In the genomic region with DNA sequence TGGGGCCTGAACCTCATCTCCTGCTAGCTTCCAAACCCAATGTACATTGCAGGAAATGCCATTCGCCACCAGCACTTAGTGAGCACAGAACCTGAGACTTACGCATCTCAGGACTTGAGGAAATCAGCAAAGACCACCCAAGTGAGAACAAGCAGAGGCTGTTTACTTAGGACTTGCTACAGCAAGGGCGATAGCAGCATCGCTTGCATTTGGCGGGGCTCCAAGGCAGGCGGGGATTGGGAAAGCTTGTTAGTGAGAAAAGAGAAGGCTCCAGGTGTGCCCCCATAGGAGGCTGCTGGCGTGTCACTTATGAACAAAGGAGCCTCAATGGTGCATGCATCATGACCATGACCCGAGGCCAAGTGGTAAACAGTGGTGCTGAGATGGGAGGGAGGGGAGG, we compare ENCODE assay signal across 24 cellular contexts. TPM values are rescaled to one million over a fixed set of nuclear protein-coding genes. Genes with fewer than 3 reads are reported as not detected.
A peak's percentile ranks its signal among the peaks of the same experiment; 100 is the strongest.
DNase-seq lines count a peak whose midpoint lies in the region; ATAC-seq, FAIRE-seq and TF ChIP-seq lines count a peak whose summit lies in the region.
"Had no signal": no experiment of that assay in that cellular context is flagged by ENCODE, and none has a peak within 500 bp of the region (broad histone marks: within the 10 kb centered on the region; RNA-seq: fewer than 3 reads in every experiment).

No MANE protein-coding gene starts in this region.

- H3K4me3 ChIP-seq in H1 (ENCODE audit: extremely low read depth in 1 of 4, insufficient read depth in 2 of 4, low read depth in 3 of 4, low read length in 4 of 4), result no peak overlapping the region
- H3K4me3 ChIP-seq: tibial artery had no signal

- H2BK5ac ChIP-seq in H1 (ENCODE audit: low read depth, low read length), result no peak overlapping the region

- CTCF ChIA-PET in H1 (lab: Charles Lee; ENCODE audit: partially characterized antibody), result interaction anchor here (1.0 to 7.1 kb wide), 3 partner anchors 15 to 597 kb away, joined by 3 to 64 read pairs (median 5); no protein-coding TSS in a partner anchor

- H3K9me3 ChIP-seq in H1 (ENCODE audit: insufficient read depth in 2 of 2, low read depth in 1 of 2, low read length in 1 of 2), result no peaks in the 10 kb centered on the region
- H3K9me3 ChIP-seq: SK-N-SH, tibial artery had no signal

- no peak overlapping the region for H2BK120ac ChIP-seq in H1 (replicated peaks; ENCODE audit: low read depth, low read length)

- H2AFZ ChIP-seq in H1 (ENCODE audit: low read length), result no peak overlapping the region

- no peak overlapping the region for H3K27ac Mint-ChIP-seq in activated T-cell treated with anti-CD3 and anti-CD28 coated beads, Interleukin-2, amount 50 U/mL, for 72 hours
- H3K27ac Mint-ChIP-seq: activated naive CD8-positive, alpha-beta T cell treated with anti-CD3 and anti-CD28 coated beads, Interleukin-2, amount 10 ng/mL, durations not matched to agents 7 days and 5 days; brain; dendritic cell treated with granulocyte-macrophage colony-stimulating factor and Interleukin-4, amounts not matched to agents 40 ng/mL and 50 ng/mL, for 4 days; IgD-negative memory B cell; stimulated activated memory B cell treated with anti-CD40 and anti-IgM and Interleukin-4, amounts not matched to agents 10 μg/mL and 1 μg/mL and 100 μg/mL, for 72 hours had no signal

- no peaks in the 10 kb centered on the region for H4K20me1 ChIP-seq in H1 (replicated peaks in 1 of 2; ENCODE audit: control insufficient read depth in 1 of 2, insufficient read depth in 2 of 2, low read length in 2 of 2)

- no peak overlapping the region for H3K4ac ChIP-seq in H1 (replicated peaks; ENCODE audit: insufficient read length, low read depth, low read length)

- no peak overlapping the region for H2BK20ac ChIP-seq in H1 (ENCODE audit: low read length)

- H4K5ac ChIP-seq in H1 (ENCODE audit: insufficient read length, low read depth, low read length), result no peak overlapping the region

- no peaks in the 10 kb centered on the region for H3K9me3 Mint-ChIP-seq in activated T-cell treated with anti-CD3 and anti-CD28 coated beads, Interleukin-2, amount 50 U/mL, for 72 hours
- H3K9me3 Mint-ChIP-seq: activated naive CD8-positive, alpha-beta T cell treated with anti-CD3 and anti-CD28 coated beads, Interleukin-2, amount 10 ng/mL, durations not matched to agents 7 days and 5 days; brain; dendritic cell treated with granulocyte-macrophage colony-stimulating factor and Interleukin-4, amounts not matched to agents 40 ng/mL and 50 ng/mL, for 4 days; IgD-negative memory B cell; neural crest cell; stimulated activated memory B cell treated with anti-CD40 and anti-IgM and Interleukin-4, amounts not matched to agents 10 μg/mL and 1 μg/mL and 100 μg/mL, for 72 hours had no signal

- no peak overlapping the region for H3K4me2 ChIP-seq in H1 (ENCODE audit: insufficient read depth in 1 of 2, low read depth in 2 of 2, low read length in 2 of 2)
- H3K4me2 ChIP-seq: SK-N-SH had no signal

- H3K23ac ChIP-seq in H1 (ENCODE audit: insufficient read length), result no peak overlapping the region

- H3K27me3 ChIP-seq in H1 (replicated peaks in 1 of 4; ENCODE audit: control insufficient read depth in 3 of 4, extremely low read depth in 1 of 4, insufficient read depth in 3 of 4, low read length in 3 of 4), result no peaks in the 10 kb centered on the region

- POLR2A ChIA-PET in H1 (lab: Charles Lee; ENCODE audit: partially characterized antibody), result no interaction called here

- peak; percentile 12 for DNase-seq in COLO668 (lab: John Stamatoyannopoulos, UW; ENCODE audit: unreplicated experiment)
- DNase-seq in NCI-H128 (lab: John Stamatoyannopoulos, UW; ENCODE audit: unreplicated experiment), result peak; percentile 72
- DNase-seq in NCI-H345 treated with DMSO at 0.1 percent for 48 hours (lab: John Stamatoyannopoulos, UW; ENCODE audit: unreplicated experiment), result peak; percentile 83
- no peak for DNase-seq in H1 (ENCODE audit: low read depth in 1 of 2, low spot score in 2 of 2)
- no peak for DNase-seq in activated T-cell treated with anti-CD3 and anti-CD28 coated beads, Interleukin-2, amount 50 U/mL, for 72 hours
- DNase-seq in mesenteric fat pad (ENCODE audit: low spot score), result no peak
- no peak for DNase-seq in HCEC 1CT
- DNase-seq: activated naive CD8-positive, alpha-beta T cell treated with anti-CD3 and anti-CD28 coated beads, Interleukin-2, amount 10 ng/mL, durations not matched to agents 7 days and 5 days; GOT3; left cardiac atrium; NCI-H510A treated with DMSO at 0.1 percent for 48 hours; SK-N-SH; T-helper 9 cell; tibial artery had no signal

- no peak for TF ChIP-seq EP300 in H1 (IDR thresholded peaks at IDR 0.05; ENCODE audit: borderline replicate concordance in 1 of 2, low read depth in 2 of 2, low read length in 2 of 2)

- H3K4me1 ChIP-seq in H1 (replicated peaks in 1 of 4; ENCODE audit: control insufficient read depth in 3 of 4, insufficient read depth in 4 of 4, low read length in 3 of 4), result peaks cover 0 to 2% (median 0%) of the 10 kb centered on the region in 4 experiments; a peak in 1 of 7 replicates
- H3K4me1 ChIP-seq: tibial artery had no signal

- H3K4me3 Mint-ChIP-seq in activated T-cell treated with anti-CD3 and anti-CD28 coated beads, Interleukin-2, amount 50 U/mL, for 72 hours, result no peak overlapping the region
- H3K4me3 Mint-ChIP-seq: activated naive CD8-positive, alpha-beta T cell treated with anti-CD3 and anti-CD28 coated beads, Interleukin-2, amount 10 ng/mL, durations not matched to agents 7 days and 5 days; brain; dendritic cell treated with granulocyte-macrophage colony-stimulating factor and Interleukin-4, amounts not matched to agents 40 ng/mL and 50 ng/mL, for 4 days; neural crest cell; stimulated activated memory B cell treated with anti-CD40 and anti-IgM and Interleukin-4, amounts not matched to agents 10 μg/mL and 1 μg/mL and 100 μg/mL, for 72 hours had no signal

- H3K23me2 ChIP-seq in H1 (ENCODE audit: low read depth, low read length), result no peaks in the 10 kb centered on the region

- ATAC-seq in activated T-cell treated with anti-CD3 and anti-CD28 coated beads, Interleukin-2, amount 50 U/mL, for 72 hours (replicated peaks in 1 of 2), result no peak
- ATAC-seq in HG03571 (IDR thresholded peaks at IDR 0.05; ENCODE audit: unreplicated experiment), result no peak
- ATAC-seq: left cardiac atrium; stimulated activated memory B cell treated with anti-CD40 and anti-IgM and Interleukin-4, amounts not matched to agents 10 μg/mL and 1 μg/mL and 100 μg/mL, for 72 hours had no signal

- H3K36me3 ChIP-seq in H1 (ENCODE audit: control insufficient read depth in 2 of 4, insufficient read depth in 4 of 4, low read length in 3 of 4), result no peaks in the 10 kb centered on the region
- H3K36me3 ChIP-seq: tibial artery had no signal

- peak overlapping the region; percentile 53; the same call in 1 of the 2 replicates for H4K8ac ChIP-seq in H1 (ENCODE audit: extremely low read depth, insufficient read depth, low read length)

- H3K9ac ChIP-seq in H1 (replicated peaks in 1 of 4; ENCODE audit: extremely low read depth in 1 of 4, low read depth in 3 of 4, low read length in 3 of 4), result no peak overlapping the region
- H3K9ac ChIP-seq: SK-N-SH had no signal

- H3K79me2 ChIP-seq in H1 (ENCODE audit: control insufficient read depth in 1 of 2, insufficient read depth in 2 of 2, low read length in 2 of 2), result no peaks in the 10 kb centered on the region

- H3K56ac ChIP-seq in H1 (replicated peaks; ENCODE audit: insufficient read length, low read depth, low read length), result no peak overlapping the region

- no peak overlapping the region for H4K91ac ChIP-seq in H1 (replicated peaks; ENCODE audit: insufficient read length, low read length)

- no peak for TF ChIP-seq CTCF in H1 (IDR thresholded peaks at IDR 0.05; ENCODE audit: control extremely low read depth in 1 of 3, insufficient read depth in 1 of 3, low read depth in 1 of 3, low read length in 3 of 3)

- H3K14ac ChIP-seq in H1 (ENCODE audit: insufficient read length), result no peak overlapping the region

- no peak for TF ChIP-seq POLR2A in H1 (IDR thresholded peaks at IDR 0.05; ENCODE audit: control extremely low read depth in 1 of 2, low read depth in 2 of 2, low read length in 2 of 2)

- no peak for TF ChIP-seq RAD21 in H1 (IDR thresholded peaks at IDR 0.05 in 1 of 2, conservative IDR thresholded peaks at IDR 0.05 in 1 of 2; ENCODE audit: low read depth in 2 of 2, low read length in 2 of 2)

- peaks cover 12% of the 10 kb centered on the region for H3K4me1 Mint-ChIP-seq in activated T-cell treated with anti-CD3 and anti-CD28 coated beads, Interleukin-2, amount 50 U/mL, for 72 hours (ENCODE audit: low read depth)
- H3K4me1 Mint-ChIP-seq: brain; IgD-negative memory B cell; neural crest cell; stimulated activated memory B cell treated with anti-CD40 and anti-IgM and Interleukin-4, amounts not matched to agents 10 μg/mL and 1 μg/mL and 100 μg/mL, for 72 hours had no signal

- 91% methylated on average over 8 of the region's 8 CpGs; no CpG with 5 or more reads in 1 of the 2 experiments for WGBS in H1 (ENCODE audit: extremely low coverage in 1 of 2, insufficient coverage in 1 of 2, insufficient read length in 1 of 2, insufficient replicate concordance in 2 of 2, low coverage in 1 of 2, low lambda C conversion rate in 2 of 2, missing lambda C conversion rate in 1 of 2), 2 experiments

- peaks cover 23% of the 10 kb centered on the region for H3K27me3 Mint-ChIP-seq in activated T-cell treated with anti-CD3 and anti-CD28 coated beads, Interleukin-2, amount 50 U/mL, for 72 hours (ENCODE audit: low read depth)

- H3K36me3 Mint-ChIP-seq in activated T-cell treated with anti-CD3 and anti-CD28 coated beads, Interleukin-2, amount 50 U/mL, for 72 hours (ENCODE audit: insufficient read depth in 2 of 2), result no peaks in the 10 kb centered on the region
- H3K36me3 Mint-ChIP-seq: activated naive CD8-positive, alpha-beta T cell treated with anti-CD3 and anti-CD28 coated beads, Interleukin-2, amount 10 ng/mL, durations not matched to agents 7 days and 5 days; brain; IgD-negative memory B cell; stimulated activated memory B cell treated with anti-CD40 and anti-IgM and Interleukin-4, amounts not matched to agents 10 μg/mL and 1 μg/mL and 100 μg/mL, for 72 hours had no signal

- no peak overlapping the region for H2AK5ac ChIP-seq in H1 (ENCODE audit: low read depth, low read length)

- H2BK15ac ChIP-seq in H1 (ENCODE audit: low read length), result no peak overlapping the region

- no peak for FAIRE-seq in H1 (lab: Jason Lieb, UNC)
- FAIRE-seq: frontal cortex had no signal

- no peak overlapping the region for H3K27ac ChIP-seq in H1 (ENCODE audit: low read depth, low read length)
- H3K27ac ChIP-seq: C4-2B, epithelial cell of prostate, HL-60, tibial artery had no signal

- no peaks in the 10 kb centered on the region for H3K79me1 ChIP-seq in H1 (ENCODE audit: low read depth, low read length)

- H2BK12ac ChIP-seq in H1 (ENCODE audit: low read depth, low read length), result no peak overlapping the region

- H3K18ac ChIP-seq in H1 (ENCODE audit: extremely low read depth, low read length), result no peak overlapping the region

RNA-seq across cellular contexts. Expression of gene SLC6A20, which starts 19.7 kb away (rescaled TPM):
- total RNA-seq in H1 (2021; fragmentation: NEBNext Ultra II Directional; extraction: Animal tissue kit (Norgen Biotek cat#: 25700)), result not detected in 2 replicates
- 0.05 and 0.17 TPM in 2 replicates for polyA plus RNA-seq in H1 (2011; rRNA removed)
- polyA plus RNA-seq in H1 (2011; cell fraction: cytosol; rRNA removed), result 0.03 TPM
- polyA plus RNA-seq in H1 (2011; cell fraction: nucleus; rRNA removed), result 0.04 TPM
- 0.07 to 0.46 TPM (median 0.08 TPM) in 3 of 4 replicates, not detected in the other for polyA plus RNA-seq in H1 (2012, experiment 1 of 2)
- not detected for polyA plus RNA-seq in H1 (2012, experiment 2 of 2)
- polyA plus RNA-seq in H1 (2013, experiment 1 of 2), result 0.02 TPM
- 0.06 TPM for polyA plus RNA-seq in H1 (2013, experiment 2 of 2)
- polyA minus RNA-seq in H1 (2011; rRNA and poly(A)+ RNA removed), result 0.16 TPM in 1 of 2 replicates, not detected in the other
- polyA minus RNA-seq in H1 (2011; cell fraction: cytosol; rRNA and poly(A)+ RNA removed), result not detected
- polyA minus RNA-seq in H1 (2011; cell fraction: nucleus; rRNA and poly(A)+ RNA removed), result not detected
- not detected for total RNA-seq in activated T-cell treated with anti-CD3 and anti-CD28 coated beads, Interleukin-2, amount 50 U/mL, for 72 hours
- 0.16 TPM for total RNA-seq in mesenteric fat pad
- total RNA-seq: activated naive CD8-positive, alpha-beta T cell treated with anti-CD3 and anti-CD28 coated beads, Interleukin-2, amount 10 ng/mL, durations not matched to agents 7 days and 5 days; neural crest cell had no signal
- polyA plus RNA-seq: SK-N-SH had no signal

Comparison
In these comparisons a context has a peak if more than half of its experiments do, and no peak if none do; other contexts are left out.
1. DNase-seq: peak in COLO668 (single experiment), NCI-H128 (single experiment) and NCI-H345 treated with DMSO at 0.1 percent for 48 hours (single experiment); none in H1 (0 of 2), activated T-cell treated with anti-CD3 and anti-CD28 coated beads, Interleukin-2, amount 50 U/mL, for 72 hours (0 of 2), mesenteric fat pad (single experiment) and HCEC 1CT (single experiment).